In the genomic region with DNA sequence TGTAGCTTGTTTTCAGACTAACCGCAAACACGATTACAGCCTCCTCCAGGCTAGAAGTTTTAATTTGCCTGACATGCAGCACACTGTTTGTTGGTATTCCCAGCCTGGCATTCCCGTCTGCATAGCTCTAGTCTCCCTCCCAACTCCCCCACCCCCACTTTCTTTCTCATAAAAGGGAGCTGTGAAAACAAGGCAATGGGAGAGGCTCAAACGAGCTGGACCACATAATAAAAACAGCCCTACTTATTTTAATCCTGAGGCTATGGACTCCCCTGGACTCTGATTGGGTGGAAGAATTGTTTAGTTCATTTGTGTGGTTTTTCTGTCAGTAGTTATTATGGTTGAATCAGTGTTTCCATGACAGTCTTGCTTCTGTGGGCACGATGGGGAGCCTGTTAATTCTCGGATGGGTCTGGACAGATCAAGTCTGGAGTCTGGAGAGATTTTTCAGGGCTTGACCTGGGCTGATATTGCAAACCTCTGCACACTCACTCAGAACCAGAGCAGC, we compare ENCODE assay signal across 8 cellular contexts. TPM values are rescaled to one million over a fixed set of nuclear protein-coding genes. Genes with fewer than 3 reads are reported as not detected.
DNase-seq lines count a peak whose midpoint lies in the region; ATAC-seq, FAIRE-seq and TF ChIP-seq lines count a peak whose summit lies in the region.

No MANE protein-coding gene starts in this region.

- H3K4me2 ChIP-seq in Loucy (ENCODE audit: low read depth, low read length, poor library complexity, severe bottlenecking), result peak overlapping the region; percentile 76

- H3K9ac ChIP-seq in Loucy (ENCODE audit: low read depth, low read length, poor library complexity, severe bottlenecking), result no peak overlapping the region
- H3K9ac ChIP-seq in kidney (ENCODE audit: low read length in 2 of 2), result peak overlapping the region; percentile 84 to 96

- FAIRE-seq in kidney (lab: Jason Lieb, UNC), result no peak

- H3K27me3 ChIP-seq in BE2C, result no peaks in the 10 kb centered on the region
- H3K27me3 ChIP-seq in Loucy (ENCODE audit: insufficient read depth, low read length, poor library complexity, severe bottlenecking), result no peaks in the 10 kb centered on the region

- H3K79me2 ChIP-seq in Loucy (ENCODE audit: insufficient read depth, low read length), result no peaks in the 10 kb centered on the region

- peak overlapping the region; percentile 56 for H3K4me3 ChIP-seq in BE2C (ENCODE audit: low read depth, low read length)
- H3K4me3 ChIP-seq in Loucy (ENCODE audit: low read length, poor library complexity, severe bottlenecking), result peak overlapping the region; percentile 81
- peak overlapping the region; percentile 80 for H3K4me3 ChIP-seq in kidney (ENCODE audit: low read length in 2 of 2)

- peak; percentile 10 for DNase-seq in BE2C
- DNase-seq in T47D (ENCODE audit: low read depth in 1 of 2, low spot score in 1 of 2), result peak; percentile 84 to 86
- DNase-seq in kidney, result no peak
- no peak for DNase-seq in stimulated activated naive CD8-positive, alpha-beta T cell treated with anti-CD3 and anti-CD28 coated beads, Interleukin-15, Interleukin-2, amounts not matched to agents 100 U/mL and 50 U/mL, for 24 hours
- DNase-seq in activated CD4-positive, alpha-beta T cell treated with anti-CD3 and anti-CD28 coated beads, Interleukin-2, amount 50 U/mL, for 1 hour, result no peak

- H3K4me1 ChIP-seq in BE2C (no peaks in the 10 kb centered on the region), Loucy (ENCODE audit: insufficient read depth, low read length, poor library complexity, severe bottlenecking) (peaks cover 14% of the 10 kb centered on the region), kidney (ENCODE audit: control insufficient read depth in 1 of 2, insufficient read depth in 1 of 2, low read depth in 1 of 2, low read length in 2 of 2) (peaks cover 0 to 14% of the 10 kb centered on the region in 2 donors)

- no peaks in the 10 kb centered on the region for H3K9me3 ChIP-seq in BE2C
- no peaks in the 10 kb centered on the region for H3K9me3 ChIP-seq in Loucy (ENCODE audit: insufficient read depth, low read depth, low read length)
- no peaks in the 10 kb centered on the region for H3K9me3 ChIP-seq in kidney (ENCODE audit: control insufficient read depth in 1 of 2, low read length in 2 of 2)

- intact Hi-C loops in kidney (cut with DNase I), result no loop called here

- H2AFZ ChIP-seq in Loucy (ENCODE audit: low read length), result peak overlapping the region; percentile 99; the same call in 1 of the 2 replicates

- no peaks in the 10 kb centered on the region for H4K20me1 ChIP-seq in Loucy (ENCODE audit: insufficient read depth, low read length, poor library complexity, severe bottlenecking)

- H3K9me2 ChIP-seq in Loucy (replicated peaks; ENCODE audit: low read depth, low read length), result no peaks in the 10 kb centered on the region

- TF ChIP-seq CTCF in BE2C (IDR thresholded peaks at IDR 0.05; ENCODE audit: low read depth, low read length) (no peak), Loucy (conservative IDR thresholded peaks at IDR 0.05; ENCODE audit: low read length) (no peak), kidney (IDR thresholded peaks at IDR 0.05; ENCODE audit: borderline replicate concordance, extremely low read depth, insufficient read depth) (no peak)

- in situ Hi-C loops in T47D (cut with HindIII; ENCODE audit: low pct_unique_long_range_greater_than_20kb, low sequenced_read_pairs), result no loop called here

- peak; percentile 14 for ATAC-seq in stimulated activated naive CD8-positive, alpha-beta T cell treated with anti-CD3 and anti-CD28 coated beads, Interleukin-15, Interleukin-2, amounts not matched to agents 100 U/mL and 50 U/mL, for 24 hours
- ATAC-seq in GM21717 (IDR thresholded peaks at IDR 0.05; ENCODE audit: unreplicated experiment), result no peak
- ATAC-seq in GM19351 (IDR thresholded peaks at IDR 0.05; ENCODE audit: unreplicated experiment), result no peak

- 0 out of 2 replicates have a peak, but pooled peaks cover 4% of the 10 kb centered on the region for H3F3A ChIP-seq in Loucy (ENCODE audit: low read depth)

- H3K36me3 ChIP-seq in BE2C, result no peaks in the 10 kb centered on the region
- no peaks in the 10 kb centered on the region for H3K36me3 ChIP-seq in Loucy (ENCODE audit: insufficient read depth, low read length)
- no peaks in the 10 kb centered on the region for H3K36me3 ChIP-seq in kidney (ENCODE audit: control insufficient read depth in 1 of 2, insufficient read depth in 2 of 2, low read length in 2 of 2)

- H3K27ac ChIP-seq in kidney (ENCODE audit: low read depth in 2 of 2, low read length in 2 of 2), result peak overlapping the region; percentile 84 to 95

RNA-seq across cellular contexts. Expression of a gene that starts 1.2 kb away (rescaled TPM):
- polyA plus RNA-seq in BE2C (2012; ENCODE audit: insufficient read depth, insufficient read length, low read depth), result not detected
- total RNA-seq in kidney, result 15.7 TPM
- 5.8 TPM for polyA plus RNA-seq in kidney (ENCODE audit: insufficient read depth, low read depth, low replicate concordance)

Comparison
In these comparisons a context has a peak if more than half of its experiments do, and no peak if none do; other contexts are left out.
1. DNase-seq: peak in BE2C (single experiment) and T47D (2 of 2); none in kidney (single experiment), stimulated activated naive CD8-positive, alpha-beta T cell treated with anti-CD3 and anti-CD28 coated beads, Interleukin-15, Interleukin-2, amounts not matched to agents 100 U/mL and 50 U/mL, for 24 hours (single experiment) and activated CD4-positive, alpha-beta T cell treated with anti-CD3 and anti-CD28 coated beads, Interleukin-2, amount 50 U/mL, for 1 hour (single experiment).
2. Peak in every context shown above with its lines, with median percentiles within 50 percentile points of each other: H3K4me3 ChIP-seq.